10 cellular contexts compared by ENCODE assay signal in the genomic region with DNA sequence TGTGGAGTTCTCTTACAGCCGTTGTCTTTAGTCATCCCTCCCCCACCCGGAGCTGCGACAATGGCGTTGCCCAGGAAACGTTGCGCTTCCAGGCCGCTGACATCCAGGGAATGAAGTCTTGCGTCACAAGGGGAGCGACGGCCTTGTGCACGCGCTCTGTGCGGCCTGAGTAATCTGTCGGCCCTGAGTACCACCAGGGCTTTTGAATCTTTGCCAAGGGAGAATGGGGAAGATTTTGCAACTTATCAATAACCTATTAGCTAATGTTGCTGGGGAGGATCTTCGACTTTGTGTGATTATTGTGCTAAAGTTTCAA. TPM values are rescaled to one million over a fixed set of nuclear protein-coding genes. Genes with fewer than 3 reads are reported as not detected.
DNase-seq lines count a peak whose midpoint lies in the region; ATAC-seq, FAIRE-seq and TF ChIP-seq lines count a peak whose summit lies in the region.
"Had no signal": no experiment of that assay in that cellular context is flagged by ENCODE, and none has a peak within 500 bp of the region (broad histone marks: within the 10 kb centered on the region; RNA-seq: fewer than 3 reads in every experiment).

A gene (minus strand): TSS at position 62 of the 316 bp plus-strand sequence. CDS start 360 bp downstream, outside the sequence.

- peak within 1 kb of the TSS; percentile 68 for H3K4me3 Mint-ChIP-seq in activated CD8-positive, alpha-beta T cell treated with anti-CD3 and anti-CD28 coated beads for 36 hours

- H3K27me3 ChIP-seq in GM06990 (replicated peaks; ENCODE audit: control insufficient read depth, insufficient read depth, low read length), result no peaks in the 10 kb centered on the region
- H3K27me3 ChIP-seq: SJSA1 had no signal

- DNase-seq in GM06990 (ENCODE audit: extremely low read depth, insufficient read length), result no peak
- no peak for DNase-seq in activated CD8-positive, alpha-beta T cell treated with anti-CD3 and anti-CD28 coated beads for 36 hours
- DNase-seq in foreskin fibroblast, result no peak
- DNase-seq in skeletal muscle cell (ENCODE audit: low read depth), result no peak
- DNase-seq in mucosa of gallbladder (ENCODE audit: low spot score), result no peak
- no peak for DNase-seq in RCC 7860 (ENCODE audit: low spot score)
- no peak for DNase-seq in anterior cingulate cortex (lab: John Stamatoyannopoulos, UW)

- POLR2A ChIA-PET in activated CD8-positive, alpha-beta T cell treated with anti-CD3 and anti-CD28 coated beads for 36 hours (lab: Charles Lee), result interaction anchor here (0.6 to 1.2 kb wide), 3 partner anchors 11 to 48 kb away, joined by 3 read pairs; no protein-coding TSS in a partner anchor

- peaks cover 10% of the 10 kb centered on the region for H3K4me1 Mint-ChIP-seq in activated CD8-positive, alpha-beta T cell treated with anti-CD3 and anti-CD28 coated beads for 36 hours (ENCODE audit: low read depth)

- H3K4me3 ChIP-seq in GM06990 (replicated peaks; ENCODE audit: low read depth, low read length) (0 out of 2 replicates have a peak within 1 kb of the TSS, but pooled peaks have one; percentile 28), foreskin fibroblast (ENCODE audit: low read depth in 1 of 2, low read length in 2 of 2) (peak within 1 kb of the TSS; percentile 36 to 41), skeletal muscle cell (ENCODE audit: low read depth, low read length) (peak within 1 kb of the TSS; percentile 32)
- H3K4me3 ChIP-seq: SJSA1 had no signal

- FAIRE-seq in RCC 7860 (lab: Jason Lieb, UNC), result no peak
- FAIRE-seq: kidney had no signal

- ATAC-seq in activated CD8-positive, alpha-beta T cell treated with anti-CD3 and anti-CD28 coated beads for 36 hours, result no peak
- ATAC-seq in HG03342 (IDR thresholded peaks at IDR 0.05; ENCODE audit: unreplicated experiment), result no peak

- CTCF ChIA-PET in activated CD8-positive, alpha-beta T cell treated with anti-CD3 and anti-CD28 coated beads for 36 hours (lab: Charles Lee), result interaction anchor here (0.9 to 4.1 kb wide), 4 partner anchors 17 to 91 kb away, joined by 3 to 18 read pairs (median 7); a partner anchor contains a TSS

- peaks cover 23% of the 10 kb centered on the region for H3K9me3 Mint-ChIP-seq in activated CD8-positive, alpha-beta T cell treated with anti-CD3 and anti-CD28 coated beads for 36 hours

- TF ChIP-seq CTCF in GM06990 (IDR thresholded peaks at IDR 0.05; ENCODE audit: insufficient read depth, low read length, poor library complexity, severe bottlenecking) (no peak), foreskin fibroblast (IDR thresholded peaks at IDR 0.05; ENCODE audit: low read depth, low read length) (no peak)
- no peak for TF ChIP-seq CTCF in activated CD8-positive, alpha-beta T cell treated with anti-CD3 and anti-CD28 coated beads for 36 hours (IDR thresholded peaks at IDR 0.05)

- peak within 1 kb of the TSS; percentile 79 for H3K27ac Mint-ChIP-seq in activated CD8-positive, alpha-beta T cell treated with anti-CD3 and anti-CD28 coated beads for 36 hours

- no peaks in the 10 kb centered on the region for H3K36me3 ChIP-seq in GM06990 (ENCODE audit: control insufficient read depth, insufficient read depth, low read length)

- intact Hi-C loops in activated CD8-positive, alpha-beta T cell treated with anti-CD3 and anti-CD28 coated beads for 36 hours (cut with micrococcal nuclease), result no loop called here

- H3K27me3 Mint-ChIP-seq in activated CD8-positive, alpha-beta T cell treated with anti-CD3 and anti-CD28 coated beads for 36 hours, result no peaks in the 10 kb centered on the region

- peaks cover 18% of the 10 kb centered on the region for H3K36me3 Mint-ChIP-seq in activated CD8-positive, alpha-beta T cell treated with anti-CD3 and anti-CD28 coated beads for 36 hours (ENCODE audit: low read depth)

RNA-seq across cellular contexts. Expression of the gene that starts here (rescaled TPM):
- total RNA-seq in activated CD8-positive, alpha-beta T cell treated with anti-CD3 and anti-CD28 coated beads for 36 hours, result under 1 TPM; 0.11 to 0.16 TPM
- 0.09 TPM for total RNA-seq in mucosa of gallbladder
